13 cellular contexts compared by ENCODE assay signal in the genomic region with DNA sequence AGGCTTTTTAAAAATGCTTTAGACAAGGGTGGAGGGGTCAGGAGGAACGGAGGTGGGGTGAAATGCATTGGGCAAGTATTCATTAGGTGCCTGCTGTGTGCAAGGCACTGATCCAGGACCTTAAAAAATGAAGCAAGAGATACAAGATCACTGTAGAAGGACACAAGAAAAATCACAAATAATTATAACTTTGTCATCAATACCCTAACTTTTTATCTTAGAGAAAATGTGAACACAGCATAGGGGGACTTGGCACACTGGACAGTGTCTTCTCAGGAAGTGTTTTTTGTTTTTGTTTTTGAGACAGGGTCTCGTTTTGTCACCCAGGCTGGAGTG.
"Had no signal": no experiment of that assay in that cellular context is flagged by ENCODE, and none has a peak within 500 bp of the region (broad histone marks: within the 10 kb centered on the region; RNA-seq: fewer than 3 reads in every experiment).

No MANE protein-coding gene starts in this region.

- H3K4me3 Mint-ChIP-seq: activated CD8-positive, alpha-beta T cell treated with anti-CD3 and anti-CD28 coated beads for 36 hours; activated naive CD8-positive, alpha-beta T cell; activated T-cell treated with anti-CD3 and anti-CD28 coated beads, Interleukin-2, amount 50 U/mL, for 4 hours; effector memory CD8-positive, alpha-beta T cell; stimulated activated effector memory CD8-positive, alpha-beta T cell treated with anti-CD3 and anti-CD28 coated beads, Interleukin-12 subunit alpha, Interleukin-12 subunit beta, amount 100 ng/mL, for 72 hours had no signal

- H3K4me1 ChIP-seq: gastrocnemius medialis, thyroid gland, vagina had no signal

- H3K27ac Mint-ChIP-seq: activated CD8-positive, alpha-beta T cell treated with anti-CD3 and anti-CD28 coated beads for 36 hours; activated naive CD8-positive, alpha-beta T cell; effector memory CD8-positive, alpha-beta T cell; naive B cell; stimulated activated effector memory CD8-positive, alpha-beta T cell treated with anti-CD3 and anti-CD28 coated beads, Interleukin-12 subunit alpha, Interleukin-12 subunit beta, amount 100 ng/mL, for 72 hours had no signal

- H3K27ac ChIP-seq: body of pancreas, epithelial cell of prostate, gastrocnemius medialis, thyroid gland, vagina, VCaP had no signal

- H3K9me3 Mint-ChIP-seq: activated CD8-positive, alpha-beta T cell treated with anti-CD3 and anti-CD28 coated beads for 36 hours; activated T-cell treated with anti-CD3 and anti-CD28 coated beads, Interleukin-2, amount 50 U/mL, for 4 hours; effector memory CD8-positive, alpha-beta T cell; stimulated activated effector memory CD8-positive, alpha-beta T cell treated with anti-CD3 and anti-CD28 coated beads, Interleukin-12 subunit alpha, Interleukin-12 subunit beta, amount 100 ng/mL, for 72 hours had no signal

- H3K9me3 ChIP-seq: body of pancreas, gastrocnemius medialis, thyroid gland, vagina had no signal

- H3K36me3 ChIP-seq: gastrocnemius medialis, thyroid gland, vagina had no signal

- H3K4me3 ChIP-seq: body of pancreas, gastrocnemius medialis, thyroid gland, vagina had no signal

- H3K27me3 ChIP-seq: vagina had no signal

- FAIRE-seq: islet of Langerhans had no signal

- H3K36me3 Mint-ChIP-seq: activated naive CD8-positive, alpha-beta T cell had no signal
